9 cellular contexts compared by ENCODE assay signal in the genomic region with DNA sequence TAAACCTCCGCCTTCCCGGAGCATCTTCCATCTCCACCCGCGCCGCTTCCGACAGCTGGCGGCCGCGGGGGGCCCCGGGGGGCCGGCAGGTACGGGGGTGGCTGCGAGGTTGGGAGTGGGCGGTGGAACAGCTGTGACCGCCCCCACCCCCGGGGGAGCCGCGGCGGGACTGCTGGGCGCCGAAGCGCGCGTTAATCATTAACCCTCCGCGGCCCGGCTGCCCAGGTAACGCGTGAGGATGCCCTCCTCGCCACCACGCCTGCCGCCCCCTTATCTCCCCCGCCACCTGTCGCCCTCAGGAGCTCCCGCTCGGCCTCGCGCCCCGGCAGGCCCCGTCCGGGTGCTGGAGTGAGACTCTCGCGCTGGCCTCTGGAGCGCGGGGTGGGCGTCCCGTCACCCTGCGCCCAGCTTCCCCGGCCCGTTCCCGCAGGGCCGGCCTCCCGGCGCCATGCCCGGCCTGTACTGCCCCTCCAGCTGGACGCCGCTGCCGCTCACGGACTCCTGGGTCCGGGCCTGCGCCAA. TPM values are rescaled to one million over a fixed set of nuclear protein-coding genes. Genes with fewer than 3 reads are reported as not detected.
DNase-seq lines count a peak whose midpoint lies in the region; ATAC-seq and TF ChIP-seq lines count a peak whose summit lies in the region.
"Had no signal": no experiment of that assay in that cellular context is flagged by ENCODE, and none has a peak within 500 bp of the region (broad histone marks: within the 10 kb centered on the region; RNA-seq: fewer than 3 reads in every experiment).

No MANE protein-coding gene starts in this region.

- H3K9me2 ChIP-seq in PC-3 (replicated peaks; ENCODE audit: low read length), result no peaks in the 10 kb centered on the region

- no peak for TF ChIP-seq EP300 in stomach (IDR thresholded peaks at IDR 0.05)

- WGBS in iPS DF 6.9 (ENCODE audit: insufficient coverage, insufficient read length), result no CpG with 5 or more reads among the region's 61 CpGs
- WGBS in stomach, 5 donors, result 0 to 2% (median 0%) methylated on average over 15 to 61 of the region's 61 CpGs; no CpG with 5 or more reads in 1 of the 5 donors

- H3K4me2 ChIP-seq in PC-3 (ENCODE audit: low read length), result peak overlapping the region; percentile 99

- no peak overlapping the region for H3K9ac ChIP-seq in PC-3 (ENCODE audit: low read length)

- H3K79me2 ChIP-seq in PC-3 (ENCODE audit: low read length), result no peaks in the 10 kb centered on the region

- no peaks in the 10 kb centered on the region for H4K20me1 ChIP-seq in PC-3 (ENCODE audit: low read length)

- H3K27me3 ChIP-seq in PC-3 (ENCODE audit: low read length), result peaks cover 10% of the 10 kb centered on the region
- H3K27me3 ChIP-seq in iPS DF 6.9 (ENCODE audit: control insufficient read depth, insufficient read depth, low read length), result peaks cover 46% of the 10 kb centered on the region
- H3K27me3 ChIP-seq in stomach, result peaks cover 16 to 90% (median 54%) of the 10 kb centered on the region in 3 donors

- intact Hi-C loops in PC-3 (cut with micrococcal nuclease) (loop anchor here (5.0 kb wide), 1 partner anchor 43 kb away; a partner anchor contains a TSS), stomach (cut with DNase I; ENCODE audit: low total_unique reads) (loop anchor here (10.0 kb wide), 1 partner anchor 335 kb away; no protein-coding TSS in a partner anchor)

- peak overlapping the region; percentile 79 for H2AFZ ChIP-seq in PC-3 (ENCODE audit: low read length)

- H3K36me3 ChIP-seq in PC-3 (ENCODE audit: low read depth, low read length), result no peaks in the 10 kb centered on the region
- no peaks in the 10 kb centered on the region for H3K36me3 ChIP-seq in iPS DF 6.9 (ENCODE audit: control insufficient read depth, insufficient read depth, low read length)
- H3K36me3 ChIP-seq in stomach, result no peaks in the 10 kb centered on the region

- CTCF ChIA-PET in PC-3 (lab: Charles Lee), result no interaction called here

- no peak overlapping the region for H3K27ac ChIP-seq in PC-3 (ENCODE audit: low read length)
- H3K27ac ChIP-seq in iPS DF 6.9 (ENCODE audit: low read length), result no peak overlapping the region
- H3K27ac ChIP-seq in stomach, result peak overlapping the region in 3 of 5 donors; percentile 6 to 48 (median 37)

- H3K4me1 ChIP-seq in PC-3 (ENCODE audit: insufficient read depth, low read length), result peaks cover 19% of the 10 kb centered on the region
- peaks cover 2% of the 10 kb centered on the region; the same call in 1 of the 2 replicates for H3K4me1 ChIP-seq in iPS DF 6.9 (ENCODE audit: control insufficient read depth, insufficient read depth, low read length)
- H3K4me1 ChIP-seq in stomach, result peaks cover 19 to 29% (median 27%) of the 10 kb centered on the region in 4 donors

- peak; percentile 40 for DNase-seq in NCI-H748 (lab: John Stamatoyannopoulos, UW; ENCODE audit: unreplicated experiment)
- no peak for DNase-seq in NCI-H748 treated with DMSO at 0.1 percent for 48 hours (lab: John Stamatoyannopoulos, UW)
- DNase-seq in PC-3, result no peak
- DNase-seq in iPS DF 6.9 (ENCODE audit: low read depth, low spot score), result no peak
- DNase-seq in stomach, result peak; percentile 30
- no peak for DNase-seq in activated effector memory CD4-positive, alpha-beta T cell treated with Interleukin-2 at 50 U/mL for 16 hours
- DNase-seq in DMS79 treated with DMSO at 0.1 percent for 48 hours (lab: John Stamatoyannopoulos, UW), result no peak
- DNase-seq in NCI-H2107 (lab: John Stamatoyannopoulos, UW), result no peak

- H3K9me3 ChIP-seq in PC-3 (ENCODE audit: low read length) (no peaks in the 10 kb centered on the region), iPS DF 6.9 (ENCODE audit: control insufficient read depth, insufficient read depth, low read length) (no peaks in the 10 kb centered on the region), stomach (no peaks in the 10 kb centered on the region)

- POLR2A ChIA-PET in PC-3 (lab: Charles Lee; ENCODE audit: unreplicated experiment), result no interaction called here

- H3K4me3 ChIP-seq in PC-3 (ENCODE audit: low read length), result peak overlapping the region; percentile 75
- peak overlapping the region; percentile 34; the same call in 1 of the 2 replicates for H3K4me3 ChIP-seq in iPS DF 6.9 (ENCODE audit: low read length)
- peak overlapping the region; percentile 48 to 64 (median 58) for H3K4me3 ChIP-seq in stomach

- TF ChIP-seq POLR2A in stomach (IDR thresholded peaks at IDR 0.05), result no peak

- TF ChIP-seq CTCF in PC-3 (conservative IDR thresholded peaks at IDR 0.05; ENCODE audit: low read depth, low read length) (no peak), stomach (IDR thresholded peaks at IDR 0.05) (no peak)

- ATAC-seq in PC-3, result no peak

- BruUV-seq in PC-3 (replicated peaks; lab: Mats Ljungman, UMichigan), result no TSS peak

- no peaks in the 10 kb centered on the region for H3F3A ChIP-seq in PC-3 (ENCODE audit: low read length, unreplicated experiment)

RNA-seq across cellular contexts. Expression of a gene that starts 0.8 kb away (rescaled TPM):
- 1.4 and 1.9 TPM in 2 replicates for total RNA-seq in PC-3 (2014; rRNA removed)
- 10 to 100 TPM in 2 of 5 donors, 1 to 10 TPM in 2, under 1 TPM in 1; under 0.01 to 100.0 (median 2.4) TPM for total RNA-seq in stomach
- polyA plus RNA-seq in stomach, result 1 to 10 TPM; 1.6 to 3.5 (median 2.4) TPM

RNA-seq across cellular contexts. Expression of a gene that starts 18.6 kb away (rescaled TPM):
- total RNA-seq in PC-3 (2014; rRNA removed) (65.9 and 89.0 TPM in 2 replicates), stomach (100 to 1,000 TPM in 1 of 5 donors, 10 to 100 TPM in 4; 17.1 to 253 (median 24.1) TPM)
- 10 to 100 TPM; 20.9 to 22.5 (median 20.9) TPM for polyA plus RNA-seq in stomach

RNA-seq across cellular contexts. Expression of a gene that starts 19.3 kb away (rescaled TPM):
- 27.3 and 37.8 TPM in 2 replicates for total RNA-seq in PC-3 (2014; rRNA removed)
- total RNA-seq in stomach, result 10 to 100 TPM in 1 of 5 donors, 1 to 10 TPM in 2, under 1 TPM in 1, not detected in 1; 0.73 to 18.5 (median 4.2) TPM
- 1 to 10 TPM; 4.4 to 6.5 (median 6.4) TPM for polyA plus RNA-seq in stomach

RNA-seq across cellular contexts. Expression of a gene that starts 31.2 kb away (rescaled TPM):
- 1.1 and 1.2 TPM in 2 replicates for total RNA-seq in PC-3 (2014; rRNA removed)
- total RNA-seq in stomach, result not detected
- polyA plus RNA-seq in stomach, result 1 to 10 TPM in 1 of 3 donors, under 1 TPM in 2; 0.58 to 1.2 (median 0.68) TPM
- total RNA-seq: liver had no signal

RNA-seq across cellular contexts. Expression of a gene that starts 44.1 kb away (rescaled TPM):
- 84.7 and 85.5 TPM in 2 replicates for total RNA-seq in PC-3 (2014; rRNA removed)
- 100 to 1,000 TPM in 1 of 5 donors, 10 to 100 TPM in 4; 21.6 to 194 (median 55.9) TPM for total RNA-seq in stomach
- polyA plus RNA-seq in stomach, result 10 to 100 TPM; 43.4 to 45.0 (median 44.5) TPM

Comparison
In these comparisons a context has a peak if more than half of its experiments do, and no peak if none do; other contexts are left out.
1. DNase-seq: peak in NCI-H748 (single experiment) and stomach (single experiment); none in NCI-H748 treated with DMSO at 0.1 percent for 48 hours (single experiment), PC-3 (single experiment), iPS DF 6.9 (single experiment), activated effector memory CD4-positive, alpha-beta T cell treated with Interleukin-2 at 50 U/mL for 16 hours (single experiment), DMS79 treated with DMSO at 0.1 percent for 48 hours (single experiment) and NCI-H2107 (single experiment).
2. H3K27ac ChIP-seq: peak in stomach (3 of 5); none in PC-3 (single experiment) and iPS DF 6.9 (single experiment).
3. Peak in every context shown above with its lines, with median percentiles within 50 percentile points of each other: H3K4me3 ChIP-seq.